Comparison of ENCODE assay signal across 8 cellular contexts in genomic region chr16:89382555-89382954, GRCh38.
DNase-seq lines count a peak whose midpoint lies in the region; ATAC-seq and TF ChIP-seq lines count a peak whose summit lies in the region.
"Not testable (repeated sequence)": the region's sequence is repeated elsewhere in the genome, so short reads cannot be mapped to it uniquely, and the experiment has no call there.

No MANE protein-coding gene starts in this region.

- H3K27me3 ChIP-seq in BLaER1, esophagus squamous epithelium: not testable (repeated sequence)

- POLR2A ChIA-PET in WTC11 (lab: Charles Lee): not testable (repeated sequence)

- H4K20me1 ChIP-seq in BLaER1: peaks cover 100% of the 10 kb centered on the region

- H3K4me1 Mint-ChIP-seq in IgD-negative memory B cell (peaks cover 45 to 57% (median 51%) of the 10 kb centered on the region in 3 donors), WTC11 (peaks cover 72% of the 10 kb centered on the region), brain (peaks cover 82% of the 10 kb centered on the region), mesothelial cell of epicardium (peaks cover 39% of the 10 kb centered on the region), progenitor cell of endocrine pancreas (ENCODE audit: low read depth) (peaks cover 43% of the 10 kb centered on the region)
- peaks cover 58% of the 10 kb centered on the region for H3K4me1 Mint-ChIP-seq in activated T-helper 17 cell treated with anti-CD3 and anti-CD28 coated beads, Interleukin-2, amount 50 U/mL, for 72 hours

- H3K27ac Mint-ChIP-seq in IgD-negative memory B cell: peak overlapping the region in 2 of 3 donors; percentile 7 to 45
- peak overlapping the region; percentile 93 for H3K27ac Mint-ChIP-seq in WTC11
- H3K27ac Mint-ChIP-seq in activated T-helper 17 cell treated with anti-CD3 and anti-CD28 coated beads, Interleukin-2, amount 50 U/mL, for 72 hours: peak overlapping the region; percentile 90
- peak overlapping the region; percentile 72 to 82 (median 79) for H3K27ac Mint-ChIP-seq in brain
- H3K27ac Mint-ChIP-seq in mesothelial cell of epicardium: peak overlapping the region; percentile 95
- H3K27ac Mint-ChIP-seq in progenitor cell of endocrine pancreas: peak overlapping the region; percentile 97

- not testable (repeated sequence) for H3K27me3 Mint-ChIP-seq in IgD-negative memory B cell; WTC11 (ENCODE audit: low read depth); activated T-helper 17 cell treated with anti-CD3 and anti-CD28 coated beads, Interleukin-2, amount 50 U/mL, for 72 hours; brain; mesothelial cell of epicardium (ENCODE audit: low read depth); progenitor cell of endocrine pancreas

- intact Hi-C loops in esophagus squamous epithelium (cut with DNase I): not testable (repeated sequence)

- H3K4me3 ChIP-seq in BLaER1, esophagus squamous epithelium: not testable (repeated sequence)

- not testable (repeated sequence) for H3K9me3 Mint-ChIP-seq in IgD-negative memory B cell; WTC11; activated T-helper 17 cell treated with anti-CD3 and anti-CD28 coated beads, Interleukin-2, amount 50 U/mL, for 72 hours; brain; mesothelial cell of epicardium; progenitor cell of endocrine pancreas (ENCODE audit: low read depth)

- peak overlapping the region; percentile 79 for H3K4me2 ChIP-seq in BLaER1

- peak overlapping the region in 2 of 4 donors; percentile 49 to 84 for H3K4me3 Mint-ChIP-seq in IgD-negative memory B cell
- not testable (repeated sequence) for H3K4me3 Mint-ChIP-seq in WTC11; brain; mesothelial cell of epicardium; progenitor cell of endocrine pancreas (ENCODE audit: low read depth)
- peak overlapping the region; percentile 75 for H3K4me3 Mint-ChIP-seq in activated T-helper 17 cell treated with anti-CD3 and anti-CD28 coated beads, Interleukin-2, amount 50 U/mL, for 72 hours

- not testable (repeated sequence) for DNase-seq in WTC11 (ENCODE audit: low spot score); esophagus squamous epithelium (lab: John Stamatoyannopoulos, UW); mesothelial cell of epicardium (ENCODE audit: low spot score in 2 of 2, unreplicated experiment in 2 of 2); progenitor cell of endocrine pancreas (ENCODE audit: low spot score, unreplicated experiment)

- not testable (repeated sequence) for H3K9me3 ChIP-seq in BLaER1, esophagus squamous epithelium

- WGBS in esophagus squamous epithelium, 2 donors: 57 to 63% methylated on average over 4 to 5 of the region's 5 CpGs

- H3K36me3 Mint-ChIP-seq in IgD-negative memory B cell; WTC11; mesothelial cell of epicardium; progenitor cell of endocrine pancreas (ENCODE audit: insufficient read depth): not testable (repeated sequence)
- peaks cover 26% of the 10 kb centered on the region for H3K36me3 Mint-ChIP-seq in activated T-helper 17 cell treated with anti-CD3 and anti-CD28 coated beads, Interleukin-2, amount 50 U/mL, for 72 hours (ENCODE audit: low read depth)
- peaks cover 14% of the 10 kb centered on the region for H3K36me3 Mint-ChIP-seq in brain

- H3K27ac ChIP-seq in BLaER1: not testable (repeated sequence)
- peak overlapping the region; percentile 76 to 87 (median 82) for H3K27ac ChIP-seq in esophagus squamous epithelium

- peak overlapping the region; percentile 45; the same call in 1 of the 2 replicates for H3K9ac ChIP-seq in BLaER1

- peaks cover 100% of the 10 kb centered on the region for H3K4me1 ChIP-seq in BLaER1
- H3K4me1 ChIP-seq in esophagus squamous epithelium: peaks cover 55 to 100% (median 74%) of the 10 kb centered on the region in 3 donors

- H3K36me3 ChIP-seq in BLaER1: peaks cover 19% of the 10 kb centered on the region
- H3K36me3 ChIP-seq in esophagus squamous epithelium: not testable (repeated sequence)

- TF ChIP-seq CTCF in WTC11 (IDR thresholded peaks at IDR 0.05); brain (conservative IDR thresholded peaks at IDR 0.05); esophagus squamous epithelium (IDR thresholded peaks at IDR 0.05); mesothelial cell of epicardium (IDR thresholded peaks at IDR 0.05; ENCODE audit: unreplicated experiment); progenitor cell of endocrine pancreas (IDR thresholded peaks at IDR 0.05; ENCODE audit: unreplicated experiment): not testable (repeated sequence)

- not testable (repeated sequence) for ATAC-seq in WTC11
- ATAC-seq in activated T-helper 17 cell treated with anti-CD3 and anti-CD28 coated beads, Interleukin-2, amount 50 U/mL, for 72 hours (replicated peaks): peak; percentile 77

- not testable (repeated sequence) for TF ChIP-seq POLR2A in esophagus squamous epithelium (IDR thresholded peaks at IDR 0.05)

- CTCF ChIA-PET in WTC11 (lab: Charles Lee): interaction anchor here (0.6 to 2.8 kb wide), 8 partner anchors 8 to 89 kb away, joined by 3 to 12 read pairs (median 4); no protein-coding TSS in a partner anchor

TF ChIP-seq in WTC11, 78 proteins besides CTCF, POLR2A, EP300 and RAD21:
- TF ChIP-seq ZNF121 (CRISPR knock-in tag; IDR thresholded peaks at IDR 0.05): peak; percentile 92

Comparison
In these comparisons a context has a peak if more than half of its experiments do, and no peak if none do; other contexts are left out.
1. H3K27ac Mint-ChIP-seq: peak in every context shown above with its lines; median percentile 97 in progenitor cell of endocrine pancreas; 95 in mesothelial cell of epicardium; 93 in WTC11; 90 in activated T-helper 17 cell treated with anti-CD3 and anti-CD28 coated beads, Interleukin-2, amount 50 U/mL, for 72 hours; 79 in brain; 26 in IgD-negative memory B cell.